In the genomic region with DNA sequence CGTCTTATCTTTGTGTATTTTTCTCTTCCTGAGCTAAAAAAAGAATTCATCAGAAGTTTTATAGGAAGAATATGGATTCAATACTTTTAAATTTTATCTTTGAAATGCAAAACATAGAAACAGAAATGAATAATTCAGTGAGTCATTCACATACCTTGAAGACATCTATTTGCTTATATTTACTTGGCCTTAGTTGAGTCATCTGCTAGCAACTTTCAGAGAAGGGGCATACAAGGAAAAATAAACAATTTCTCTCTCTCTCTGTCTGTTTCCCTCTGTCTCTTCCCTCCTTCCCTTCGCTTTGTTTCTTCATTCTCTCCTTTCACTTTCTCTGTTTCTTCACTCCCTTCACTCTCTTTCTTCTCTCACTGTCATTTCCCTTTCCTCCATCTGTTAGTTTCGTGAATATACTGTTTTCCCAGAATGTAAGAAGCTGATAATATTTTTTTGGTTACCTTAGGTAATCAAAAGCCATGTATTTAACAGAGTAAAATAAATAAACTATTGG, we compare ENCODE assay signal across 21 cellular contexts.
DNase-seq lines count a peak whose midpoint lies in the region; FAIRE-seq and TF ChIP-seq lines count a peak whose summit lies in the region.
"Had no signal": no experiment of that assay in that cellular context is flagged by ENCODE, and none has a peak within 500 bp of the region (broad histone marks: within the 10 kb centered on the region; RNA-seq: fewer than 3 reads in every experiment).

No MANE protein-coding gene starts in this region.

- no peaks in the 10 kb centered on the region for H3K9me2 ChIP-seq in PC-9 (ENCODE audit: insufficient read depth)

- TF ChIP-seq CTCF in PC-9 (conservative IDR thresholded peaks at IDR 0.05): no peak
- TF ChIP-seq CTCF in type B pancreatic cell (conservative IDR thresholded peaks at IDR 0.05): no peak
- TF ChIP-seq CTCF in adrenal gland (IDR thresholded peaks at IDR 0.05): no peak

- H3K27me3 ChIP-seq in PC-9 (ENCODE audit: insufficient read depth, low read depth) (no peaks in the 10 kb centered on the region), adrenal gland (no peaks in the 10 kb centered on the region)
- H3K27me3 ChIP-seq in effector memory CD4-positive, alpha-beta T cell (replicated peaks; ENCODE audit: control insufficient read depth, insufficient read depth, low read length, poor library complexity, severe bottlenecking): no peaks in the 10 kb centered on the region
- H3K27me3 ChIP-seq: ovary, sigmoid colon, uterus had no signal

- H3K9me3 ChIP-seq in PC-9 (ENCODE audit: insufficient read depth, low read depth) (no peaks in the 10 kb centered on the region; the same call in 1 of the 2 replicates), adrenal gland (replicated peaks in 1 of 3) (peaks cover 0 to 4% (median 0%) of the 10 kb centered on the region in 3 donors)
- no peaks in the 10 kb centered on the region for H3K9me3 ChIP-seq in effector memory CD4-positive, alpha-beta T cell (ENCODE audit: control insufficient read depth, low read length)
- H3K9me3 ChIP-seq: ovary, sigmoid colon, uterus had no signal

- peak; percentile 23 for FAIRE-seq in H54 (lab: Jason Lieb, UNC)
- FAIRE-seq: keratinocyte had no signal

- H3K36me3 Mint-ChIP-seq in type B pancreatic cell: no peaks in the 10 kb centered on the region
- H3K36me3 Mint-ChIP-seq: IgD-negative memory B cell, naive B cell had no signal

- peak overlapping the region; percentile 37; the same call in 1 of the 2 replicates for H3K4me2 ChIP-seq in PC-9

- no TSS peak for BruUV-seq in PC-9 (replicated peaks; lab: Mats Ljungman, UMichigan)

- no peaks in the 10 kb centered on the region for H4K20me1 ChIP-seq in PC-9 (ENCODE audit: insufficient read depth)

- no peaks in the 10 kb centered on the region for H3K9me3 Mint-ChIP-seq in type B pancreatic cell

- no peaks in the 10 kb centered on the region for H3K4me1 ChIP-seq in PC-9 (replicated peaks; ENCODE audit: insufficient read depth)
- H3K4me1 ChIP-seq in effector memory CD4-positive, alpha-beta T cell (ENCODE audit: control insufficient read depth, insufficient read depth, low read length, poor library complexity, severe bottlenecking): no peaks in the 10 kb centered on the region
- H3K4me1 ChIP-seq in adrenal gland (replicated peaks in 1 of 2): no peaks in the 10 kb centered on the region
- H3K4me1 ChIP-seq: sigmoid colon, uterus had no signal

- TF ChIP-seq POLR2A in H54 (IDR thresholded peaks at IDR 0.05; ENCODE audit: low read depth, low read length) (no peak), adrenal gland (IDR thresholded peaks at IDR 0.05) (no peak)

- H3K27ac Mint-ChIP-seq in type B pancreatic cell: peak overlapping the region; percentile 17
- H3K27ac Mint-ChIP-seq: B cell, IgD-negative memory B cell, naive B cell had no signal

- DNase-seq in H54 (ENCODE audit: insufficient read length, low spot score): no peak
- peak in 1 of 2 experiments; percentile 41 for DNase-seq in PC-9
- peak; percentile 38 for DNase-seq in dedifferentiated amniotic fluid mesenchymal stem cell (ENCODE audit: extremely low spot score)
- no peak for DNase-seq in type B pancreatic cell (ENCODE audit: extremely low spot score, unreplicated experiment)
- DNase-seq in stimulated activated CD4-positive, alpha-beta T cell treated with anti-CD3 and anti-CD28 coated beads, Interleukin-12 subunit alpha, Interleukin-12 subunit beta, amount 100 ng/mL, for 4 hours: no peak
- DNase-seq in effector memory CD4-positive, alpha-beta T cell: no peak
- no peak for DNase-seq in adrenal gland
- DNase-seq: activated CD4-positive, alpha-beta T cell treated with anti-CD3 and anti-CD28 coated beads for 4 hours; activated CD8-positive, alpha-beta memory T cell treated with anti-CD3 and anti-CD28 coated beads, Interleukin-2, amount 50 U/mL, for 4 hours; activated effector memory CD4-positive, alpha-beta T cell treated with Interleukin-2 at 50 U/mL for 16 hours; hippocampal formation; naive B cell; NCI-H2081; NCI-H524; ovary; sigmoid colon; stimulated activated CD4-positive, alpha-beta T cell treated with anti-CD3 and anti-CD28 coated beads, Interleukin-2, amount 100 ng/mL, for 48 hours; uterus had no signal

- intact Hi-C loops in PC-9 (cut with micrococcal nuclease; ENCODE audit: unreplicated experiment) (no loop called here), adrenal gland (cut with DNase I) (no loop called here)

- H2AFZ ChIP-seq in PC-9: no peak overlapping the region

- no peaks in the 10 kb centered on the region for H3K36me3 ChIP-seq in PC-9 (ENCODE audit: low read depth)
- H3K36me3 ChIP-seq in effector memory CD4-positive, alpha-beta T cell (ENCODE audit: control insufficient read depth, insufficient read depth, low read length): no peaks in the 10 kb centered on the region
- H3K36me3 ChIP-seq in adrenal gland (replicated peaks in 1 of 2): no peaks in the 10 kb centered on the region
- H3K36me3 ChIP-seq: ovary, sigmoid colon, uterus had no signal

- no peak overlapping the region for H3K4me3 Mint-ChIP-seq in type B pancreatic cell
- H3K4me3 Mint-ChIP-seq: B cell, IgD-negative memory B cell, naive B cell had no signal

- CTCF ChIA-PET in PC-9 (lab: Charles Lee): no interaction called here

- no peaks in the 10 kb centered on the region for H3F3A ChIP-seq in PC-9 (ENCODE audit: insufficient read depth, low read depth)

- H3K79me2 ChIP-seq in PC-9 (ENCODE audit: low read depth): no peaks in the 10 kb centered on the region

- no peaks in the 10 kb centered on the region for H3K27me3 Mint-ChIP-seq in type B pancreatic cell
- H3K27me3 Mint-ChIP-seq: B cell, IgD-negative memory B cell, naive B cell had no signal

- H3K4me3 ChIP-seq in PC-9 (no peak overlapping the region), adrenal gland (no peak overlapping the region)
- no peak overlapping the region for H3K4me3 ChIP-seq in effector memory CD4-positive, alpha-beta T cell (ENCODE audit: insufficient read depth, low read depth, low read length, poor library complexity, severe bottlenecking)
- H3K4me3 ChIP-seq: ovary, sigmoid colon, uterus had no signal

- 63 to 73% (median 66%) methylated on average over 3 of the region's 3 CpGs for WGBS in adrenal gland, 4 donors

- H3K4me1 Mint-ChIP-seq in type B pancreatic cell (ENCODE audit: unreplicated experiment): no peaks in the 10 kb centered on the region
- H3K4me1 Mint-ChIP-seq: B cell, IgD-negative memory B cell, naive B cell had no signal

- H3K27ac ChIP-seq in PC-9: no peak overlapping the region
- no peak overlapping the region for H3K27ac ChIP-seq in effector memory CD4-positive, alpha-beta T cell (ENCODE audit: insufficient read depth, low read length, poor library complexity, severe bottlenecking)
- H3K27ac ChIP-seq in adrenal gland: no peak overlapping the region
- H3K27ac ChIP-seq: ovary, sigmoid colon, uterus had no signal

- POLR2A ChIA-PET in PC-9 (lab: Charles Lee; ENCODE audit: unreplicated experiment): no interaction called here
